Comparison of ENCODE assay signal across 15 cellular contexts in genomic region chr3:79247367-79248103, GRCh38.
DNase-seq lines count a peak whose midpoint lies in the region; ATAC-seq, FAIRE-seq and TF ChIP-seq lines count a peak whose summit lies in the region.
"Had no signal": no experiment of that assay in that cellular context is flagged by ENCODE, and none has a peak within 500 bp of the region (broad histone marks: within the 10 kb centered on the region; RNA-seq: fewer than 3 reads in every experiment).

No MANE protein-coding gene starts in this region.

- H3K79me1 ChIP-seq in neuronal stem cell (ENCODE audit: low read depth, low read length), result no peaks in the 10 kb centered on the region

- H4K8ac ChIP-seq in neuronal stem cell (ENCODE audit: low read depth, low read length), result no peak overlapping the region

- no peak overlapping the region for H2BK120ac ChIP-seq in neuronal stem cell (ENCODE audit: low read depth, low read length)

- no peak overlapping the region for H4K91ac ChIP-seq in neuronal stem cell (ENCODE audit: low read depth, low read length, poor library complexity)

- peak overlapping the region; percentile 8; the same call in 1 of the 2 replicates for H3K4me3 ChIP-seq in WI38 (ENCODE audit: low read depth, low read length)
- H3K4me3 ChIP-seq in heart right ventricle, result peak overlapping the region in 3 of 10 donors; percentile 13 to 19 (median 17)
- H3K4me3 ChIP-seq in neuronal stem cell (ENCODE audit: low read length in 2 of 2), result no peak overlapping the region
- H3K4me3 ChIP-seq: ascending aorta had no signal

- H2BK12ac ChIP-seq in neuronal stem cell (ENCODE audit: low read length), result no peak overlapping the region

- peak; percentile 39 for DNase-seq in Daoy (ENCODE audit: low read depth)
- peak in 1 of 2 donors; percentile 23 for DNase-seq in heart right ventricle
- DNase-seq in neuronal stem cell (ENCODE audit: low spot score), result no peak
- no peak for DNase-seq in activated CD4-positive, alpha-beta T cell treated with anti-CD3 and anti-CD28 coated beads for 1 hour
- DNase-seq in NCI-H510A (lab: John Stamatoyannopoulos, UW), result no peak
- no peak for DNase-seq in NCI-H69 (lab: John Stamatoyannopoulos, UW)
- no peak for DNase-seq in RCC 7860 (ENCODE audit: low spot score)
- DNase-seq: activated CD4-positive, CD25-positive, alpha-beta regulatory T cell treated with anti-CD3 and anti-CD28 coated beads, Interleukin-2, amount 50 U/mL, for 72 hours; activated T-cell treated with anti-CD3 and anti-CD28 coated beads, Interleukin-2, amount 50 U/mL, for 48 hours; KBM-7; NCI-H2029; SW 1271 had no signal

- H2AK5ac ChIP-seq in neuronal stem cell (ENCODE audit: low read depth, low read length), result no peak overlapping the region

- ATAC-seq in heart right ventricle, result peak in 7 of 8 donors; percentile 44 to 87 (median 83)

- H3K4ac ChIP-seq in neuronal stem cell (ENCODE audit: low read length), result no peak overlapping the region

- H2BK15ac ChIP-seq in neuronal stem cell (ENCODE audit: low read length), result no peak overlapping the region

- H3K27me3 ChIP-seq in heart right ventricle (no peaks in the 10 kb centered on the region), neuronal stem cell (ENCODE audit: control insufficient read depth in 3 of 3, insufficient read depth in 3 of 3, low read depth in 1 of 3, low read length in 3 of 3) (no peaks in the 10 kb centered on the region)
- H3K27me3 ChIP-seq: ascending aorta had no signal

- no peak overlapping the region for H3K18ac ChIP-seq in neuronal stem cell (ENCODE audit: low read length)

- no peak for TF ChIP-seq CTCF in WI38 (IDR thresholded peaks at IDR 0.05; ENCODE audit: low read depth, low read length)
- TF ChIP-seq CTCF in heart right ventricle (IDR thresholded peaks at IDR 0.05), result no peak

- H3K9ac ChIP-seq in neuronal stem cell (ENCODE audit: low read depth, low read length, poor library complexity), result no peak overlapping the region

- H2BK5ac ChIP-seq in neuronal stem cell (ENCODE audit: low read length), result no peak overlapping the region

- WGBS in heart right ventricle, 2 donors, result 45 to 52% methylated on average over 6 of the region's 6 CpGs
- no CpG with 5 or more reads among the region's 6 CpGs for WGBS in neuronal stem cell (ENCODE audit: extremely low coverage in 2 of 2, insufficient read length in 2 of 2, insufficient replicate concordance in 1 of 2), 2 donors

- H3K9me3 ChIP-seq in heart right ventricle, result peaks cover 0 to 4% (median 0%) of the 10 kb centered on the region in 11 donors
- no peaks in the 10 kb centered on the region for H3K9me3 ChIP-seq in neuronal stem cell (replicated peaks in 1 of 2; ENCODE audit: control insufficient read depth in 2 of 2, insufficient read depth in 1 of 2, low read depth in 1 of 2, low read length in 2 of 2)
- H3K9me3 ChIP-seq: ascending aorta had no signal

- no peak overlapping the region for H3K23ac ChIP-seq in neuronal stem cell (ENCODE audit: low read depth, low read length, poor library complexity)

- peak overlapping the region; percentile 21 for H2AFZ ChIP-seq in neuronal stem cell (ENCODE audit: low read length)

- H3K4me1 ChIP-seq in heart right ventricle, result no peaks in the 10 kb centered on the region
- peaks cover 0 to 4% of the 10 kb centered on the region in 2 donors for H3K4me1 ChIP-seq in neuronal stem cell (ENCODE audit: control insufficient read depth in 2 of 2, insufficient read depth in 1 of 2, low read depth in 1 of 2, low read length in 2 of 2)
- H3K4me1 ChIP-seq: ascending aorta had no signal

- intact Hi-C loops in heart right ventricle (cut with DNase I), result no loop called here

- H3K27ac ChIP-seq in heart right ventricle (peak overlapping the region in 8 of 10 donors; percentile 1 to 80 (median 50)), neuronal stem cell (replicated peaks; ENCODE audit: low read length) (no peak overlapping the region)
- H3K27ac ChIP-seq: ascending aorta, C4-2B had no signal

- no peak overlapping the region for H3K4me2 ChIP-seq in neuronal stem cell (ENCODE audit: insufficient read depth, low read length, poor library complexity, severe bottlenecking)

- no peak for FAIRE-seq in RCC 7860 (lab: Jason Lieb, UNC)

- H3K36me3 ChIP-seq in heart right ventricle, result no peaks in the 10 kb centered on the region
- no peaks in the 10 kb centered on the region for H3K36me3 ChIP-seq in neuronal stem cell (replicated peaks in 1 of 2; ENCODE audit: control insufficient read depth in 2 of 2, insufficient read depth in 2 of 2, low read length in 2 of 2)
- H3K36me3 ChIP-seq: ascending aorta had no signal

- no peak overlapping the region for H3K14ac ChIP-seq in neuronal stem cell (ENCODE audit: low read length)
